25 cellular contexts compared by ENCODE assay signal in genomic region chr4:144423930-144424329, GRCh38.
"Had no signal": no experiment of that assay in that cellular context is flagged by ENCODE, and none has a peak within 500 bp of the region (broad histone marks: within the 10 kb centered on the region; RNA-seq: fewer than 3 reads in every experiment).

No MANE protein-coding gene starts in this region.

- H3K36me3 ChIP-seq: neural progenitor cell, ovary, right lobe of liver, sigmoid colon, suprapubic skin, tibial artery, transverse colon, upper lobe of right lung, uterus had no signal

- H3K79me2 ChIP-seq: parathyroid adenoma had no signal

- H3K4me1 ChIP-seq: parathyroid adenoma, psoas muscle, right lobe of liver, suprapubic skin, testis, tibial artery, transverse colon, upper lobe of right lung, uterus had no signal

- ATAC-seq: naive thymus-derived CD4-positive, alpha-beta T cell; natural killer cell; psoas muscle; right cardiac atrium; right lobe of liver; stimulated activated memory B cell treated with anti-CD40 and anti-IgM and Interleukin-4, amounts not matched to agents 10 μg/mL and 1 μg/mL and 100 μg/mL, for 72 hours; stimulated activated naive CD8-positive, alpha-beta T cell treated with anti-CD3 and anti-CD28 coated beads, Interleukin-15, amount 100 ng/mL, for 72 hours; stimulated activated naive CD8-positive, alpha-beta T cell treated with anti-CD3 and anti-CD28 coated beads, Interleukin-15, Interleukin-2, amounts not matched to agents 100 U/mL and 50 U/mL, for 24 hours; upper lobe of right lung had no signal

- H3K27me3 ChIP-seq: neural progenitor cell, ovary, right lobe of liver, sigmoid colon, suprapubic skin, testis, tibial artery, transverse colon, upper lobe of right lung, uterus had no signal

- H3K4me3 ChIP-seq: neural progenitor cell, ovary, psoas muscle, right lobe of liver, sigmoid colon, suprapubic skin, testis, tibial artery, transverse colon, upper lobe of right lung, uterus had no signal

- H3K4me2 ChIP-seq: neural progenitor cell had no signal

- H3K27ac ChIP-seq: neural progenitor cell, ovary, parathyroid adenoma, psoas muscle, right lobe of liver, sigmoid colon, suprapubic skin, testis, tibial artery, transverse colon, upper lobe of right lung, uterus had no signal

- H3K9me3 ChIP-seq: ovary, psoas muscle, right lobe of liver, sigmoid colon, suprapubic skin, testis, tibial artery, transverse colon, upper lobe of right lung, uterus had no signal

- H2AFZ ChIP-seq: neural progenitor cell, parathyroid adenoma had no signal

- DNase-seq: naive thymus-derived CD4-positive, alpha-beta T cell; natural killer cell; occipital lobe; ovary; psoas muscle; right cardiac atrium; right lobe of liver; sigmoid colon; small intestine; stimulated activated CD4-positive, alpha-beta T cell treated with anti-CD3 and anti-CD28 coated beads, Interleukin-15, amount 100 ng/mL, for 24 hours; stimulated activated CD4-positive, alpha-beta T cell treated with anti-CD3 and anti-CD28 coated beads, Interleukin-4, amount 100 ng/mL, for 1 hour; stimulated activated CD8-positive, alpha-beta memory T cell treated with anti-CD3 and anti-CD28 coated beads, Interleukin-4, amount 100 ng/mL, for 48 hours; stimulated activated naive CD4-positive, alpha-beta T cell; stimulated activated naive CD8-positive, alpha-beta T cell treated with anti-CD3 and anti-CD28 coated beads, Interleukin-15, amount 100 ng/mL, for 72 hours; stimulated activated naive CD8-positive, alpha-beta T cell treated with anti-CD3 and anti-CD28 coated beads, Interleukin-15, Interleukin-2, amounts not matched to agents 100 U/mL and 50 U/mL, for 24 hours; substantia nigra; testis; tibial artery; transverse colon; upper lobe of right lung; uterus had no signal

- H3K9ac ChIP-seq: neural progenitor cell, parathyroid adenoma had no signal
